Comparison of ENCODE assay signal across 8 cellular contexts in the genomic region with DNA sequence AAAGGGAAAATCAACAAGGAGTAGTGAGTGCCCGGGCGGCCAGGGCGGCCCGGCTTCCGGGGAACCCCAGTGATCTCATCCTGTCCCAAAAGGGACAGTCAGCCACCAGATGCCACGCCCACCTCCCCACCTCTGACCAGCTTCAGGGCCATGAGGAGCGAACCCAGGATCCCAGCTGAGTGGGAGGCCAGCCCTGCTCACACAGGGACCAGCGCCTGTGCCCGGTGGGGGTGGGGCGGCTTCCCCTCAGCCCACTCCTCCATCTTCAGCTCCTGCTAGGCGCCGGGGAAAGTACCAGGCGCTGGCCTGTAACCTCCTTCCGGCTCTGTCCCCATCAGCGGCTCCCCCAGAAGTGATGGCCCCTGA. TPM values are rescaled to one million over a fixed set of nuclear protein-coding genes. Genes with fewer than 3 reads are reported as not detected.
DNase-seq lines count a peak whose midpoint lies in the region; ATAC-seq and TF ChIP-seq lines count a peak whose summit lies in the region.

No MANE protein-coding gene starts in this region.

- H3K4me2 ChIP-seq in osteoblast (ENCODE audit: insufficient read depth, low read length), result peak overlapping the region; percentile 79

- H3K4me1 Mint-ChIP-seq in Calu3 (ENCODE audit: low read depth, unreplicated experiment) (peaks cover 9% of the 10 kb centered on the region), endothelial cell (ENCODE audit: unreplicated experiment) (peaks cover 6% of the 10 kb centered on the region)

- peak overlapping the region; percentile 56 for H3K4me3 Mint-ChIP-seq in Calu3 (ENCODE audit: low read depth, unreplicated experiment)
- no peak overlapping the region for H3K4me3 Mint-ChIP-seq in endothelial cell (ENCODE audit: unreplicated experiment)

- H3K4me3 ChIP-seq in LNCaP clone FGC (ENCODE audit: low read depth, low read length) (peak overlapping the region; percentile 40), osteoblast (ENCODE audit: insufficient read depth, low read length) (peak overlapping the region; percentile 67)

- H3K27ac Mint-ChIP-seq in Calu3 (ENCODE audit: unreplicated experiment), result no peak overlapping the region
- peak overlapping the region; percentile 48 for H3K27ac Mint-ChIP-seq in endothelial cell (ENCODE audit: unreplicated experiment)

- no peaks in the 10 kb centered on the region for H3K9me3 ChIP-seq in osteoblast (ENCODE audit: low read depth, low read length)

- DNase-seq in Calu3 (peak; percentile 43), LNCaP clone FGC (ENCODE audit: low read depth) (no peak), endothelial cell (ENCODE audit: low spot score) (no peak), osteoblast (ENCODE audit: insufficient read length, low spot score, missing footprints) (peak; percentile 95)

- H2AFZ ChIP-seq in osteoblast (ENCODE audit: low read length), result no peak overlapping the region

- H3K36me3 Mint-ChIP-seq in Calu3 (ENCODE audit: insufficient read depth, unreplicated experiment), result peaks cover 41% of the 10 kb centered on the region
- peaks cover 7% of the 10 kb centered on the region for H3K36me3 Mint-ChIP-seq in endothelial cell (ENCODE audit: low read depth, unreplicated experiment)

- H4K20me1 ChIP-seq in osteoblast (ENCODE audit: insufficient read depth, low read length), result peaks cover 11% of the 10 kb centered on the region

- no peak overlapping the region for H3K27ac ChIP-seq in osteoblast (ENCODE audit: low read depth, low read length)

- no TSS peak for BruUV-seq in Calu3 (replicated peaks; lab: Mats Ljungman, UMichigan)

- no peaks in the 10 kb centered on the region for H3K36me3 ChIP-seq in osteoblast (ENCODE audit: insufficient read depth, low read length)

- no peak for TF ChIP-seq CTCF in Calu3 (IDR thresholded peaks at IDR 0.05; ENCODE audit: unreplicated experiment)
- TF ChIP-seq CTCF in LNCaP clone FGC (IDR thresholded peaks at IDR 0.05; ENCODE audit: control insufficient read depth, extremely low read depth, insufficient read depth), result no peak
- no peak for TF ChIP-seq CTCF in endothelial cell (IDR thresholded peaks at IDR 0.05; ENCODE audit: unreplicated experiment)
- no peak for TF ChIP-seq CTCF in osteoblast (IDR thresholded peaks at IDR 0.05; ENCODE audit: extremely low read depth, low read depth, low read length)

- peaks cover 12% of the 10 kb centered on the region for H3K4me1 ChIP-seq in osteoblast (ENCODE audit: insufficient read depth, low read length)

- peaks cover 4% of the 10 kb centered on the region for H3K79me2 ChIP-seq in osteoblast (ENCODE audit: insufficient read depth, low read length)

- H3K9me3 Mint-ChIP-seq in Calu3 (ENCODE audit: low read depth, unreplicated experiment), result no peaks in the 10 kb centered on the region
- no peaks in the 10 kb centered on the region for H3K9me3 Mint-ChIP-seq in endothelial cell (ENCODE audit: unreplicated experiment)

- CTCF ChIA-PET in Calu3 (lab: Charles Lee), result interaction anchor here (0.6 kb wide), 1 partner anchor 642 kb away, joined by 5 read pairs; no protein-coding TSS in a partner anchor

- intact Hi-C loops in Calu3 (cut with micrococcal nuclease; ENCODE audit: unreplicated experiment), result no loop called here

- ATAC-seq in GM18873 (IDR thresholded peaks at IDR 0.05; ENCODE audit: low FRiP score, unreplicated experiment) (no peak), HG03159 (IDR thresholded peaks at IDR 0.05; ENCODE audit: unreplicated experiment) (no peak), HG02610 (IDR thresholded peaks at IDR 0.05; ENCODE audit: unreplicated experiment) (no peak), GM19023 (IDR thresholded peaks at IDR 0.05; ENCODE audit: unreplicated experiment) (no peak)

- H3K27me3 Mint-ChIP-seq in Calu3 (ENCODE audit: unreplicated experiment) (no peaks in the 10 kb centered on the region), endothelial cell (ENCODE audit: unreplicated experiment) (peaks cover 21% of the 10 kb centered on the region)

- H3K27me3 ChIP-seq in osteoblast (ENCODE audit: insufficient read depth, low read length), result no peaks in the 10 kb centered on the region

RNA-seq across cellular contexts. Expression of gene MYL5, which starts 6.2 kb away (rescaled TPM):
- total RNA-seq in Calu3 (2022) (7.6 and 8.5 TPM in 2 replicates), endothelial cell (ENCODE audit: unreplicated experiment) (23.2 TPM), osteoblast (17.7 and 22.8 TPM in 2 replicates)

RNA-seq across cellular contexts. Expression of gene ATP5ME, which starts 6.5 kb away (rescaled TPM):
- 122 and 124 TPM in 2 replicates for total RNA-seq in Calu3 (2022)
- total RNA-seq in endothelial cell (ENCODE audit: unreplicated experiment), result 289 TPM
- total RNA-seq in osteoblast, result 60.8 and 70.4 TPM in 2 replicates

RNA-seq across cellular contexts. Expression of gene SLC49A3, which starts 8.4 kb away (rescaled TPM):
- 0.24 and 0.40 TPM in 2 replicates for total RNA-seq in Calu3 (2022)
- total RNA-seq in endothelial cell (ENCODE audit: unreplicated experiment), result 19.9 TPM
- 11.6 and 13.6 TPM in 2 replicates for total RNA-seq in osteoblast

RNA-seq across cellular contexts. Expression of gene PCGF3, which starts 25.1 kb away (rescaled TPM):
- 29.5 and 30.0 TPM in 2 replicates for total RNA-seq in Calu3 (2022)
- 84.5 TPM for total RNA-seq in endothelial cell (ENCODE audit: unreplicated experiment)
- total RNA-seq in osteoblast, result 32.7 and 43.1 TPM in 2 replicates

RNA-seq across cellular contexts. Expression of gene PDE6B, which starts 55.2 kb away (rescaled TPM):
- total RNA-seq in Calu3 (2022), result not detected in 2 replicates
- 5.1 TPM for total RNA-seq in endothelial cell (ENCODE audit: unreplicated experiment)
- total RNA-seq in osteoblast, result not detected in 2 replicates

Comparison
In these comparisons a context has a peak if more than half of its experiments do, and no peak if none do; other contexts are left out.
1. DNase-seq: peak in Calu3 (single experiment) and osteoblast (single experiment); none in LNCaP clone FGC (single experiment) and endothelial cell (single experiment).